In genomic region chr14:23308721-23309445, GRCh38 we compare ENCODE assay signal across 1 cellular context.
TF ChIP-seq lines count a peak whose summit lies in the region.

No MANE protein-coding gene starts in this region.

TF ChIP-seq in GM23338, 12 proteins besides CTCF, POLR2A, EP300 and RAD21 (continued from another document):
- no peak for TF ChIP-seq ZNF462 (CRISPR knock-in tag; IDR thresholded peaks at IDR 0.05)
- no peak for TF ChIP-seq ETS1 (IDR thresholded peaks at IDR 0.05)
- TF ChIP-seq NANOG (IDR thresholded peaks at IDR 0.05; ENCODE audit: borderline replicate concordance), result no peak
- TF ChIP-seq CREB1 (CRISPR knock-in tag; IDR thresholded peaks at IDR 0.05; ENCODE audit: low read depth), result no peak
